Comparison of ENCODE assay signal across 23 cellular contexts in the genomic region with DNA sequence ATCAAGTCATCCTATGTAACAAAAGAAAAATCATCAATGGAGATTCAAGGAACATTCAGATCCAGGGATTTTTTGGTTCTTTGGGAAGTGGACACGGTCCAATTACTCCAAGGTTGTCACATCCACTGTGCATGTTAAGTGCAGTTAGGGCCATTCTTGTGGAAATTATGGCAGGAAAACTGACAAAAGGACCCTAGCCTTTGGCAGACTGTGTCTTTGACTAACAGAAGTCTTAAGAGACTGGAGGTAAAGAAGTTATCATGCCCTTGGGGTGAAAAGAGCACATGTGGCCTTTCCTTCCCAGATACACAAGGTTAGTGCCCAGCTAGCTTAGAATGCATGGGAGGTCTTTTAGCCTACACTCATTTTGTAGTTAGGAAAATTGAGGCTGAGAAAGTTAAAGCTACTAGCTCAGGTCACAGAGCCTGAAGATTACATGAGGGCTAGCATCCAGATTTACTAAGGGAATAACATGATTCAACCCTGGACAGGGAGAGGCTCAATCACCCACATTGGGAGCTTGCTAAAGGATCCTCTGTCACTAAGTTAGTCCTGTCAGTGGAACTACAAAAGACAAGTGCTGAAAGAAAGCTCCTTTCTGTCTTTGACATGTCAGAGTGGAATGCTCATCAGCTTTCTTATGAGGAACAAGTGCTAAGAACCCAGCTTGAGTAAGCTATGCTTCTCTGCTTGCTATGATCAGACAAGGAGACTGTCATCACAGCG.
"Had no signal": no experiment of that assay in that cellular context is flagged by ENCODE, and none has a peak within 500 bp of the region (broad histone marks: within the 10 kb centered on the region; RNA-seq: fewer than 3 reads in every experiment).

No MANE protein-coding gene starts in this region.

- H3K9me3 ChIP-seq: adrenal gland, ascending aorta, left lung, upper lobe of left lung had no signal

- ATAC-seq: activated CD4-positive, alpha-beta T cell treated with anti-CD3 and anti-CD28 coated beads for 36 hours; activated T-helper 17 cell treated with anti-CD3 and anti-CD28 coated beads, Interleukin-2, amount 50 U/mL, for 72 hours; foreskin keratinocyte; left lung; naive thymus-derived CD4-positive, alpha-beta T cell; stimulated activated naive CD8-positive, alpha-beta T cell treated with anti-CD3 and anti-CD28 coated beads, Interleukin-15, Interleukin-2, amounts not matched to agents 100 U/mL and 50 U/mL, for 24 hours; WTC11 had no signal

- H3K27ac ChIP-seq: adrenal gland, ascending aorta, brain microvascular endothelial cell, foreskin keratinocyte, left lung, upper lobe of left lung had no signal

- H3K36me3 ChIP-seq: adrenal gland, ascending aorta, brain microvascular endothelial cell, left lung, upper lobe of left lung had no signal

- DNase-seq: activated CD4-positive, alpha-beta T cell treated with anti-CD3 and anti-CD28 coated beads for 36 hours; activated CD4-positive, alpha-beta T cell treated with anti-CD3 and anti-CD28 coated beads, Interleukin-2, amount 50 U/mL, for 4 hours; activated CD8-positive, alpha-beta memory T cell treated with anti-CD3 and anti-CD28 coated beads for 24 hours; activated CD8-positive, alpha-beta memory T cell treated with anti-CD3 and anti-CD28 coated beads, Interleukin-2, amount 50 U/mL, for 4 hours; activated naive CD4-positive, alpha-beta T cell; activated T-cell treated with anti-CD3 and anti-CD28 coated beads, Interleukin-2, amount 50 U/mL, for 24 hours; adrenal gland; brain microvascular endothelial cell; caudate nucleus; dermis blood vessel endothelial cell; effector CD8-positive, alpha-beta T cell; foreskin keratinocyte; left lung; naive thymus-derived CD4-positive, alpha-beta T cell; posterior cingulate gyrus; stimulated activated CD4-positive, alpha-beta T cell treated with anti-CD3 and anti-CD28 coated beads, Interleukin-4, amount 100 ng/mL, for 24 hours; stimulated activated naive CD8-positive, alpha-beta T cell treated with anti-CD3 and anti-CD28 coated beads, Interleukin-15, Interleukin-2, amounts not matched to agents 100 U/mL and 50 U/mL, for 24 hours; T-helper 9 cell; upper lobe of left lung had no signal

- H3K4me1 ChIP-seq: adrenal gland, ascending aorta, left lung had no signal

- H3K4me3 ChIP-seq: adrenal gland, ascending aorta, left lung, lung, upper lobe of left lung had no signal

- H3K27me3 ChIP-seq: adrenal gland, ascending aorta, brain microvascular endothelial cell, foreskin keratinocyte, upper lobe of left lung had no signal
